1 cellular context compared by ENCODE assay signal in genomic region chr6:139905404-139906052, GRCh38.
TF ChIP-seq lines count a peak whose summit lies in the region.

No MANE protein-coding gene starts in this region.

TF ChIP-seq in WTC11, 78 proteins besides CTCF, POLR2A, EP300 and RAD21:
- TF ChIP-seq PRDM15 (CRISPR knock-in tag; IDR thresholded peaks at IDR 0.05) (no peak), IRF2 (CRISPR knock-in tag; IDR thresholded peaks at IDR 0.05; ENCODE audit: borderline replicate concordance, low read depth) (no peak)
